Comparison of ENCODE assay signal across 8 cellular contexts in the genomic region with DNA sequence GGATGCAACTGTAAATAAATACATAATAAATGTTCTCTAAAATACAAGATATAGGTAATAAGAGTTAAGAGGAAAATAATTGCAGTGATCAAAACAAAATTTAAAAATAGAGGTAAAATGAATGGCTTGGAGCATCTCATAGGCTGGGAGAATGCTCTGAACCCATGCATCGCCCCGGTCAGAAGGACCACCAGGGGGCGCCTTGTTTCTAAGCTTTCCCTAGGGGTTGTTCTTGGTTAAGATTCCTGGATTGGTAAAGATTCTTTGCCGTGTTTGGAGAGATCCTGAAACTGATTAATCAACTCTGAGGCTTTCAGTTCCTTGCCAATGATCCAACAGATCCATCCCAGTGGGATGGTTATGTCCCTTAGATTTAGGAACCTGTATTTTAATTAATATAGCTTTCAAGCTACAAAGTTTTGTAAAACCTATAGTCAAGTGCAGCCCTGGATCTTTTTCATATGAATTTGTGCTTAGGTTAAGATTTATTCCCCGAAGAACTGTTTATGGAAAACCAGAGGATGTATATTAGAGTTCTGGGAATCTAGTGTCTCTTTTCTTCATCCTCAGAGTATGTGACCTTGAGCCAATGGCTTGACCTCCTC. TPM values are rescaled to one million over a fixed set of nuclear protein-coding genes. Genes with fewer than 3 reads are reported as not detected.
DNase-seq lines count a peak whose midpoint lies in the region; ATAC-seq and TF ChIP-seq lines count a peak whose summit lies in the region.

No MANE protein-coding gene starts in this region.

- intact Hi-C loops in right cardiac atrium (cut with DNase I) (loop anchor here in 3 of 4 donors (2.0 to 10.0 kb wide), 4 partner anchors 134 to 367 kb away; no protein-coding TSS in a partner anchor), gastrocnemius medialis (cut with DNase I; ENCODE audit: low total_unique reads) (loop anchor here (1.0 to 5.0 kb wide), 4 partner anchors 119 to 314 kb away; no protein-coding TSS in a partner anchor)

- no peak for TF ChIP-seq POLR2A in gastrocnemius medialis (IDR thresholded peaks at IDR 0.05)

- H3K27ac ChIP-seq in right cardiac atrium (ENCODE audit: low read length) (no peak overlapping the region), gastrocnemius medialis (no peak overlapping the region)

- H3K4me3 ChIP-seq in GM12875 (ENCODE audit: low read depth, low read length) (no peak overlapping the region), right cardiac atrium (ENCODE audit: low read length) (no peak overlapping the region), gastrocnemius medialis (no peak overlapping the region)

- in situ Hi-C loops in gastrocnemius medialis (cut with MboI; ENCODE audit: low sequenced_read_pairs in 4 of 4): loop anchor here (5.0 to 25.0 kb wide), 4 partner anchors 119 to 324 kb away; no protein-coding TSS in a partner anchor

- DNase-seq in NCI-H1694 (lab: John Stamatoyannopoulos, UW) (peak; percentile 78), T-helper 9 cell (peak; percentile 89), anterior cingulate cortex (lab: John Stamatoyannopoulos, UW) (peak in 52 of 58 donors; percentile 2 to 87 (median 47)), right cardiac atrium (peak; percentile 82 to 94 (median 87)), gastrocnemius medialis (peak; percentile 46 to 65)

- TF ChIP-seq CTCF in GM12875 (IDR thresholded peaks at IDR 0.05; ENCODE audit: borderline replicate concordance, insufficient read depth, low read depth, low read length): peak; percentile 74
- peak; percentile 64 to 94 (median 82) for TF ChIP-seq CTCF in gastrocnemius medialis (IDR thresholded peaks at IDR 0.05 in 4 of 5, conservative IDR thresholded peaks at IDR 0.05 in 1 of 5)

- no peaks in the 10 kb centered on the region for H3K9me3 ChIP-seq in right cardiac atrium (ENCODE audit: control insufficient read depth, low read length)
- H3K9me3 ChIP-seq in gastrocnemius medialis: no peaks in the 10 kb centered on the region

- ATAC-seq in right cardiac atrium (peak; percentile 63 to 75), gastrocnemius medialis (peak; percentile 54 to 72), HG02852 (IDR thresholded peaks at IDR 0.05; ENCODE audit: unreplicated experiment) (no peak), HG02884 (IDR thresholded peaks at IDR 0.05; ENCODE audit: unreplicated experiment) (no peak)

- no peaks in the 10 kb centered on the region for H3K27me3 ChIP-seq in right cardiac atrium (ENCODE audit: control insufficient read depth, insufficient read depth)
- H3K27me3 ChIP-seq in gastrocnemius medialis: no peaks in the 10 kb centered on the region

- 13% methylated on average over 5 of the region's 5 CpGs for WGBS in right cardiac atrium

- no peaks in the 10 kb centered on the region for H3K36me3 ChIP-seq in gastrocnemius medialis

- H3K4me1 ChIP-seq in right cardiac atrium (ENCODE audit: control insufficient read depth, insufficient read depth, low read length): no peaks in the 10 kb centered on the region
- peaks cover 0 to 5% of the 10 kb centered on the region in 2 donors for H3K4me1 ChIP-seq in gastrocnemius medialis

RNA-seq across cellular contexts. Expression of a gene that starts 45.3 kb away (rescaled TPM):
- total RNA-seq in right cardiac atrium: 10 to 100 TPM; 32.1 to 49.0 (median 41.3) TPM
- polyA plus RNA-seq in right cardiac atrium: 18.3 TPM
- total RNA-seq in gastrocnemius medialis: 10 to 100 TPM; 31.6 to 41.3 (median 35.1) TPM

RNA-seq across cellular contexts. Expression of a gene that starts 55.8 kb away (rescaled TPM):
- 100 to 1,000 TPM; 109 to 131 (median 121) TPM for total RNA-seq in right cardiac atrium
- polyA plus RNA-seq in right cardiac atrium: 131 TPM
- 10 to 100 TPM; 27.1 to 38.2 (median 33.7) TPM for total RNA-seq in gastrocnemius medialis

Comparison
In these comparisons a context has a peak if more than half of its experiments do, and no peak if none do; other contexts are left out.
1. ATAC-seq: peak in right cardiac atrium (2 of 2) and gastrocnemius medialis (2 of 2); none in HG02852 (single experiment) and HG02884 (single experiment).
2. Peak in every context shown above with its lines, with median percentiles within 50 percentile points of each other: DNase-seq.